In genomic region chr9:131617611-131618010, GRCh38 we compare ENCODE assay signal across 12 cellular contexts.
DNase-seq lines count a peak whose midpoint lies in the region; ATAC-seq and TF ChIP-seq lines count a peak whose summit lies in the region.
"Had no signal": no experiment of that assay in that cellular context is flagged by ENCODE, and none has a peak within 500 bp of the region (broad histone marks: within the 10 kb centered on the region; RNA-seq: fewer than 3 reads in every experiment).

No MANE protein-coding gene starts in this region.

- intact Hi-C loops in left ventricle myocardium inferior (cut with micrococcal nuclease) (no loop called here), Right ventricle myocardium inferior (cut with DNase I) (loop anchor here (5.0 kb wide), 1 partner anchor 50 kb away; no protein-coding TSS in a partner anchor)
- intact Hi-C loops in activated T-helper 1 cell treated with anti-CD3 and anti-CD28 coated beads, Interleukin-12 subunit alpha, Interleukin-12 subunit beta, Interleukin-2, Interleukin-4 antibody, amounts not matched to agents 30 ng/mL and 10 ng/mL and 1 ng/mL, durations not matched to agents 14 hours and 24 hours and 36 hours (cut with micrococcal nuclease), result no loop called here

- no peaks in the 10 kb centered on the region for H3K27me3 ChIP-seq in left ventricle myocardium inferior (ENCODE audit: low read depth)

- ATAC-seq in Right ventricle myocardium inferior (no peak), GM18517 (IDR thresholded peaks at IDR 0.05; ENCODE audit: unreplicated experiment) (no peak), HG02642 (IDR thresholded peaks at IDR 0.05; ENCODE audit: poor library complexity, unreplicated experiment) (no peak)
- ATAC-seq: A549, PC-3 had no signal

- H3K9me3 Mint-ChIP-seq in activated T-helper 1 cell treated with anti-CD3 and anti-CD28 coated beads, Interleukin-12 subunit alpha, Interleukin-12 subunit beta, Interleukin-2, Interleukin-4 antibody, amounts not matched to agents 30 ng/mL and 10 ng/mL and 1 ng/mL, durations not matched to agents 14 hours and 24 hours and 36 hours, result no peaks in the 10 kb centered on the region
- H3K9me3 Mint-ChIP-seq in neural crest cell, result no peaks in the 10 kb centered on the region

- peak overlapping the region; percentile 66 for H3K27ac ChIP-seq in left ventricle myocardium inferior (replicated peaks)
- H3K27ac ChIP-seq: A549 had no signal

- peak overlapping the region; percentile 48 for H3K27ac Mint-ChIP-seq in activated T-helper 1 cell treated with anti-CD3 and anti-CD28 coated beads, Interleukin-12 subunit alpha, Interleukin-12 subunit beta, Interleukin-2, Interleukin-4 antibody, amounts not matched to agents 30 ng/mL and 10 ng/mL and 1 ng/mL, durations not matched to agents 14 hours and 24 hours and 36 hours
- H3K27ac Mint-ChIP-seq in neural crest cell (ENCODE audit: unreplicated experiment), result peak overlapping the region; percentile 31

- no peaks in the 10 kb centered on the region for H3K9me3 ChIP-seq in left ventricle myocardium inferior (replicated peaks)
- H3K9me3 ChIP-seq: A549 had no signal

- H3K4me3 Mint-ChIP-seq in activated T-helper 1 cell treated with anti-CD3 and anti-CD28 coated beads, Interleukin-12 subunit alpha, Interleukin-12 subunit beta, Interleukin-2, Interleukin-4 antibody, amounts not matched to agents 30 ng/mL and 10 ng/mL and 1 ng/mL, durations not matched to agents 14 hours and 24 hours and 36 hours, result no peak overlapping the region
- no peak overlapping the region for H3K4me3 Mint-ChIP-seq in neural crest cell

- no peak overlapping the region for H3K4me3 ChIP-seq in left ventricle myocardium inferior
- H3K4me3 ChIP-seq: A549 had no signal

- H3K36me3 ChIP-seq in left ventricle myocardium inferior, result peaks cover 83% of the 10 kb centered on the region

- H3K4me1 Mint-ChIP-seq in activated T-helper 1 cell treated with anti-CD3 and anti-CD28 coated beads, Interleukin-12 subunit alpha, Interleukin-12 subunit beta, Interleukin-2, Interleukin-4 antibody, amounts not matched to agents 30 ng/mL and 10 ng/mL and 1 ng/mL, durations not matched to agents 14 hours and 24 hours and 36 hours (ENCODE audit: low read depth), result peaks cover 22% of the 10 kb centered on the region
- peaks cover 5% of the 10 kb centered on the region for H3K4me1 Mint-ChIP-seq in neural crest cell

- H3K27me3 Mint-ChIP-seq in activated T-helper 1 cell treated with anti-CD3 and anti-CD28 coated beads, Interleukin-12 subunit alpha, Interleukin-12 subunit beta, Interleukin-2, Interleukin-4 antibody, amounts not matched to agents 30 ng/mL and 10 ng/mL and 1 ng/mL, durations not matched to agents 14 hours and 24 hours and 36 hours (ENCODE audit: insufficient read depth), result no peaks in the 10 kb centered on the region
- no peaks in the 10 kb centered on the region for H3K27me3 Mint-ChIP-seq in neural crest cell (ENCODE audit: low read depth)

- H3K4me1 ChIP-seq in left ventricle myocardium inferior, result peaks cover 61% of the 10 kb centered on the region
- H3K4me1 ChIP-seq: A549 had no signal

- DNase-seq in left ventricle myocardium inferior, result no peak
- DNase-seq in Right ventricle myocardium inferior (ENCODE audit: missing footprints), result no peak
- DNase-seq in activated T-helper 1 cell treated with anti-CD3 and anti-CD28 coated beads, Interleukin-12 subunit alpha, Interleukin-12 subunit beta, Interleukin-2, Interleukin-4 antibody, amounts not matched to agents 30 ng/mL and 10 ng/mL and 1 ng/mL, durations not matched to agents 14 hours and 24 hours and 36 hours (ENCODE audit: low spot score), result no peak
- DNase-seq in neural crest cell (ENCODE audit: low read depth, low spot score), result no peak
- DNase-seq in mesenteric fat pad (ENCODE audit: low spot score), result no peak
- DNase-seq: GOT3, NCI-H1048, NCI-H1436 treated with DMSO at 0.1 percent for 48 hours, PC-3 had no signal

- H3K36me3 Mint-ChIP-seq in activated T-helper 1 cell treated with anti-CD3 and anti-CD28 coated beads, Interleukin-12 subunit alpha, Interleukin-12 subunit beta, Interleukin-2, Interleukin-4 antibody, amounts not matched to agents 30 ng/mL and 10 ng/mL and 1 ng/mL, durations not matched to agents 14 hours and 24 hours and 36 hours (ENCODE audit: low read depth), result peaks cover 55% of the 10 kb centered on the region
- peaks cover 18% of the 10 kb centered on the region for H3K36me3 Mint-ChIP-seq in neural crest cell (ENCODE audit: low read depth)

- TF ChIP-seq CTCF in left ventricle myocardium inferior (IDR thresholded peaks at IDR 0.05; ENCODE audit: borderline replicate concordance) (no peak), neural crest cell (conservative IDR thresholded peaks at IDR 0.05) (no peak)
